In the genomic region with DNA sequence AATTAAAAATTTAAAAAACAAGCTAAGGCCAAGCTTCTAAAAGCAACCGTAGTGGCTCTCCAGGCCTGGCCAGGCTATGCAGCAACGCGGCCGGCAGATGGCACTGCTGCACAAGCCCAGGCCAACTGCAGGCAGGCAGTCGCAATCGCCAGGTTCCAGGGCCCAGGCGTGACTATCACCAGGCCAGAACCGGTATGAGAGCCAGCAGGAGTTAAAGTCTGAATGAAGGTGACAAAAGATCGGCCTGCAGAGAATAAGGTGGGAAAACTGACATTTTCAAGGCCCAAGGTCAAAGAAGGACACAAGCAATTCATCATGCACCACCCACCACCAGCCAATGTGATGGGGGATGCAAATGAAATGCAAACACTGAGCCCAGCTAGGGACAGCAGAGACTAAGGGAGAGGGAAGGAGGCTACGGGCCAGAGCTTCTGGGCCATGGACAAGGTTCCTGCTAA, we compare ENCODE assay signal across 9 cellular contexts. TPM values are rescaled to one million over a fixed set of nuclear protein-coding genes. Genes with fewer than 3 reads are reported as not detected.
DNase-seq lines count a peak whose midpoint lies in the region; ATAC-seq, FAIRE-seq and TF ChIP-seq lines count a peak whose summit lies in the region.
"Had no signal": no experiment of that assay in that cellular context is flagged by ENCODE, and none has a peak within 500 bp of the region (broad histone marks: within the 10 kb centered on the region; RNA-seq: fewer than 3 reads in every experiment).

No MANE protein-coding gene starts in this region.

- peaks cover 2% of the 10 kb centered on the region for H3K27me3 Mint-ChIP-seq in activated CD4-positive, alpha-beta T cell treated with anti-CD3 and anti-CD28 coated beads, Interleukin-2, amount 10 ng/mL, durations not matched to agents 7 days and 5 days

- TF ChIP-seq EP300 in HepG2 (IDR thresholded peaks at IDR 0.05; ENCODE audit: low read depth in 2 of 2, low read length in 2 of 2) (no peak), HepG2 (CRISPR knock-in tag; IDR thresholded peaks at IDR 0.05; ENCODE audit: borderline replicate concordance) (no peak)

- in situ Hi-C loops in HepG2 (cut with HindIII; ENCODE audit: extremely low pct_ligation_motif_present, low pct_unique_long_range_greater_than_20kb), result loop anchor here (5.0 to 10.0 kb wide), 2 partner anchors 49 to 296 kb away; no protein-coding TSS in a partner anchor

- H3K79me2 ChIP-seq in HepG2 (ENCODE audit: insufficient read depth, low read length), result no peaks in the 10 kb centered on the region

- no peak overlapping the region for H3K4me3 Mint-ChIP-seq in activated CD4-positive, alpha-beta T cell treated with anti-CD3 and anti-CD28 coated beads, Interleukin-2, amount 10 ng/mL, durations not matched to agents 7 days and 5 days

- peak; percentile 92 for TF ChIP-seq CTCF in coronary artery (IDR thresholded peaks at IDR 0.05)
- TF ChIP-seq CTCF in HepG2 (CRISPR knock-in tag; IDR thresholded peaks at IDR 0.05), result peak; percentile 94

- H3K36me3 Mint-ChIP-seq in activated CD4-positive, alpha-beta T cell treated with anti-CD3 and anti-CD28 coated beads, Interleukin-2, amount 10 ng/mL, durations not matched to agents 7 days and 5 days (ENCODE audit: low read depth), result no peaks in the 10 kb centered on the region

- CTCF ChIA-PET in HEK293T (lab: Yijun Ruan, JAX), result interaction anchor here (0.6 to 6.5 kb wide), 25 partner anchors 8 to 560 kb away, joined by 3 to 175 read pairs (median 4); no protein-coding TSS in a partner anchor
- CTCF ChIA-PET in activated CD4-positive, alpha-beta T cell treated with anti-CD3 and anti-CD28 coated beads, Interleukin-2, amount 10 ng/mL, durations not matched to agents 7 days and 5 days (lab: Charles Lee), result interaction anchor here (0.8 to 3.8 kb wide), 8 partner anchors 10 to 296 kb away, joined by 3 to 26 read pairs (median 4); no protein-coding TSS in a partner anchor
- CTCF ChIA-PET in HepG2 (lab: Yijun Ruan, JAX; ENCODE audit: low intra/inter-chr PET ratio, low total read pairs), result interaction anchor here (1.2 to 5.6 kb wide), 3 partner anchors 23 to 296 kb away, joined by 4 to 141 read pairs (median 9); no protein-coding TSS in a partner anchor

- H3K4me1 Mint-ChIP-seq in activated CD4-positive, alpha-beta T cell treated with anti-CD3 and anti-CD28 coated beads, Interleukin-2, amount 10 ng/mL, durations not matched to agents 7 days and 5 days, result no peaks in the 10 kb centered on the region

- no peak overlapping the region for H3K4me3 ChIP-seq in coronary artery
- no peak overlapping the region for H3K4me3 ChIP-seq in HepG2 (replicated peaks in 1 of 3; ENCODE audit: insufficient read depth in 1 of 3, low read depth in 2 of 3, low read length in 3 of 3)

- FAIRE-seq in HepG2 (lab: Jason Lieb, UNC), result peak; percentile 64

- no peak for TF ChIP-seq POLR2A in HepG2 (IDR thresholded peaks at IDR 0.05; ENCODE audit: insufficient read depth in 1 of 2, low read depth in 2 of 2, low read length in 2 of 2)

- intact Hi-C loops in HepG2 (cut with micrococcal nuclease; ENCODE audit: unreplicated experiment), result loop anchor here (1.0 to 10.0 kb wide), 2 partner anchors 50 to 296 kb away; no protein-coding TSS in a partner anchor

- H3K9me3 ChIP-seq in HepG2 (ENCODE audit: low read length), result no peaks in the 10 kb centered on the region

- no TSS peak for BruUV-seq in HepG2 (replicated peaks; lab: Mats Ljungman, UMichigan)

- no peaks in the 10 kb centered on the region for H3K27me3 ChIP-seq in HepG2 (ENCODE audit: control insufficient read depth in 1 of 2, insufficient read depth in 2 of 2, low read length in 2 of 2)

- peak; percentile 97 for ATAC-seq in HepG2

- H3K27ac ChIP-seq in coronary artery (no peak overlapping the region), HepG2 (ENCODE audit: extremely low read length, insufficient read depth, low read length) (no peak overlapping the region)

- H3K4me2 ChIP-seq in HepG2 (ENCODE audit: low read depth, low read length), result peak overlapping the region; percentile 41; the same call in 1 of the 2 replicates

- DNase-seq in DMS153 treated with DMSO at 0.1 percent for 48 hours (lab: John Stamatoyannopoulos, UW; ENCODE audit: unreplicated experiment) (peak; percentile 49), HEK293T (ENCODE audit: extremely low spot score) (peak; percentile 85), NCI-H345 (lab: John Stamatoyannopoulos, UW) (peak; percentile 79), coronary artery (ENCODE audit: low spot score) (no peak), HepG2 (ENCODE audit: low spot score) (peak; percentile 37), mesenteric fat pad (ENCODE audit: low spot score) (no peak)
- peak; percentile 73 for DNase-seq in activated CD4-positive, alpha-beta T cell treated with anti-CD3 and anti-CD28 coated beads, Interleukin-2, amount 10 ng/mL, durations not matched to agents 7 days and 5 days
- DNase-seq in stimulated activated CD4-positive, alpha-beta T cell treated with anti-CD3 and anti-CD28 coated beads, Interleukin-4, amount 100 ng/mL, for 1 hour, result peak; percentile 77

- POLR2A ChIA-PET in HEK293T (lab: Yijun Ruan, JAX), result interaction anchor here (1.1 kb wide), 1 partner anchor 50 kb away, joined by 6 read pairs; no protein-coding TSS in a partner anchor
- POLR2A ChIA-PET in activated CD4-positive, alpha-beta T cell treated with anti-CD3 and anti-CD28 coated beads, Interleukin-2, amount 10 ng/mL, durations not matched to agents 7 days and 5 days (lab: Charles Lee), result no interaction called here
- POLR2A ChIA-PET in HepG2 (lab: Yijun Ruan, JAX), result no interaction called here

- H3K36me3 ChIP-seq in HepG2 (replicated peaks in 1 of 2; ENCODE audit: control insufficient read depth in 1 of 2, insufficient read depth in 2 of 2, low read length in 2 of 2), result no peaks in the 10 kb centered on the region

- H3K9me3 Mint-ChIP-seq in activated CD4-positive, alpha-beta T cell treated with anti-CD3 and anti-CD28 coated beads, Interleukin-2, amount 10 ng/mL, durations not matched to agents 7 days and 5 days, result no peaks in the 10 kb centered on the region

- TF ChIP-seq RAD21 in HepG2 (CRISPR knock-in tag; IDR thresholded peaks at IDR 0.05), result peak; percentile 94

- peaks cover 13% of the 10 kb centered on the region for H3K4me1 ChIP-seq in HepG2 (ENCODE audit: insufficient read depth, low read length)

- H2AFZ ChIP-seq in HepG2 (ENCODE audit: low read length), result no peak overlapping the region

- H3K27ac Mint-ChIP-seq in activated CD4-positive, alpha-beta T cell treated with anti-CD3 and anti-CD28 coated beads, Interleukin-2, amount 10 ng/mL, durations not matched to agents 7 days and 5 days, result no peak overlapping the region

- no peaks in the 10 kb centered on the region for H4K20me1 ChIP-seq in HepG2 (ENCODE audit: insufficient read depth, low read length)

- 2% methylated on average over 10 of the region's 10 CpGs for WGBS in HepG2 (ENCODE audit: low lambda C conversion rate)

- H3K9ac ChIP-seq in HepG2 (ENCODE audit: insufficient read depth, low read depth, low read length), result no peak overlapping the region

TF ChIP-seq in HEK293T, 16 proteins besides CTCF, POLR2A, EP300 and RAD21:
- no peak for TF ChIP-seq L3MBTL2 (conservative IDR thresholded peaks at IDR 0.05)
- TF ChIP-seq ZNF384 (IDR thresholded peaks at IDR 0.05), result no peak
- no peak for TF ChIP-seq FOXA1 (IDR thresholded peaks at IDR 0.05)
TF ChIP-seq in HEK293T: peak in this region for 0.

TF ChIP-seq in HepG2, 621 proteins besides CTCF, POLR2A, EP300 and RAD21 (continues in another document):
- TF ChIP-seq ARNT (IDR thresholded peaks at IDR 0.05) (no peak), XRCC5 (optimal IDR thresholded peaks at IDR 0.05; ENCODE audit: low read length) (peak; percentile 75), ZNF501 (CRISPR knock-in tag; IDR thresholded peaks at IDR 0.05) (no peak)
- TF ChIP-seq, protein P1, sequence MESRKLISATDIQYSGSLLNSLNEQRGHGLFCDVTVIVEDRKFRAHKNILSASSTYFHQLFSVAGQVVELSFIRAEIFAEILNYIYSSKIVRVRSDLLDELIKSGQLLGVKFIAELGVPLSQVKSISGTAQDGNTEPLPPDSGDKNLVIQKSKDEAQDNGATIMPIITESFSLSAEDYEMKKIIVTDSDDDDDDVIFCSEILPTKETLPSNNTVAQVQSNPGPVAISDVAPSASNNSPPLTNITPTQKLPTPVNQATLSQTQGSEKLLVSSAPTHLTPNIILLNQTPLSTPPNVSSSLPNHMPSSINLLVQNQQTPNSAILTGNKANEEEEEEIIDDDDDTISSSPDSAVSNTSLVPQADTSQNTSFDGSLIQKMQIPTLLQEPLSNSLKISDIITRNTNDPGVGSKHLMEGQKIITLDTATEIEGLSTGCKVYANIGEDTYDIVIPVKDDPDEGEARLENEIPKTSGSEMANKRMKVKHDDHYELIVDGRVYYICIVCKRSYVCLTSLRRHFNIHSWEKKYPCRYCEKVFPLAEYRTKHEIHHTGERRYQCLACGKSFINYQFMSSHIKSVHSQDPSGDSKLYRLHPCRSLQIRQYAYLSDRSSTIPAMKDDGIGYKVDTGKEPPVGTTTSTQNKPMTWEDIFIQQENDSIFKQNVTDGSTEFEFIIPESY (CRISPR knock-in tag; IDR thresholded peaks at IDR 0.05), result no peak

RNA-seq across cellular contexts. Expression of gene ANO2, which starts 43.6 kb away (rescaled TPM):
- not detected for total RNA-seq in activated CD4-positive, alpha-beta T cell treated with anti-CD3 and anti-CD28 coated beads, Interleukin-2, amount 10 ng/mL, durations not matched to agents 7 days and 5 days
- not detected in 2 replicates for total RNA-seq in HepG2 (2016; rRNA removed; fragmentation: Illumina TruSeq; extraction: Trizol)
- total RNA-seq in HepG2 (2016; cell fraction: cytosol; rRNA removed; fragmentation: Illumina TruSeq; extraction: Trizol; ENCODE audit: low read depth), result not detected in 2 replicates
- not detected in 2 replicates for total RNA-seq in HepG2 (2016; cell fraction: insoluble cytoplasmic fraction; rRNA removed; fragmentation: Illumina TruSeq; extraction: Trizol)
- total RNA-seq in HepG2 (2016; cell fraction: membrane; rRNA removed; fragmentation: Illumina TruSeq; extraction: Trizol), result not detected in 2 replicates
- total RNA-seq in HepG2 (2016; cell fraction: nucleus; rRNA removed; fragmentation: Illumina TruSeq; extraction: Trizol), result not detected in 2 replicates
- polyA plus RNA-seq in HepG2 (2011; rRNA removed), result 0.10 and 0.18 TPM in 2 replicates
- 0.03 TPM in 1 of 2 replicates, not detected in the other for polyA plus RNA-seq in HepG2 (2011; cell fraction: cytosol; rRNA removed)
- polyA plus RNA-seq in HepG2 (2011; cell fraction: nucleus; rRNA removed), result 0.11 and 0.29 TPM in 2 replicates
- polyA plus RNA-seq in HepG2 (2012), result 0.05 and 0.12 TPM in 2 replicates
- polyA plus RNA-seq in HepG2 (2016; cell fraction: cytosol; fragmentation: Illumina TruSeq; extraction: Trizol; ENCODE audit: low read depth), result not detected in 2 replicates
- polyA plus RNA-seq in HepG2 (2016; cell fraction: insoluble cytoplasmic fraction; fragmentation: Illumina TruSeq; extraction: Trizol; ENCODE audit: low read depth), result not detected in 2 replicates
- polyA plus RNA-seq in HepG2 (2016; cell fraction: membrane; fragmentation: Illumina TruSeq; extraction: Trizol; ENCODE audit: low read depth), result not detected in 2 replicates
- not detected in 2 replicates for polyA plus RNA-seq in HepG2 (2016; cell fraction: nucleus; fragmentation: Illumina TruSeq; extraction: Trizol; ENCODE audit: insufficient read depth, low read depth)
- polyA minus RNA-seq in HepG2 (2011; rRNA and poly(A)+ RNA removed; ENCODE audit: low replicate concordance), result 0.04 and 0.94 TPM in 2 replicates
- polyA minus RNA-seq in HepG2 (2011; cell fraction: cytosol; rRNA and poly(A)+ RNA removed), result not detected in 2 replicates
- polyA minus RNA-seq in HepG2 (2011; cell fraction: nucleus; rRNA and poly(A)+ RNA removed), result 0.13 and 1.1 TPM in 2 replicates
- 34.6 TPM for total RNA-seq in mesenteric fat pad
- total RNA-seq: activated CD8-positive, alpha-beta memory T cell treated with anti-CD3 and anti-CD28 coated beads for 36 hours had no signal

Comparison
In these comparisons a context has a peak if more than half of its experiments do, and no peak if none do; other contexts are left out.
1. DNase-seq: peak in DMS153 treated with DMSO at 0.1 percent for 48 hours (single experiment), HEK293T (single experiment), NCI-H345 (single experiment), activated CD4-positive, alpha-beta T cell treated with anti-CD3 and anti-CD28 coated beads, Interleukin-2, amount 10 ng/mL, durations not matched to agents 7 days and 5 days (single experiment), HepG2 (single experiment) and stimulated activated CD4-positive, alpha-beta T cell treated with anti-CD3 and anti-CD28 coated beads, Interleukin-4, amount 100 ng/mL, for 1 hour (single experiment); none in coronary artery (single experiment) and mesenteric fat pad (single experiment).
2. RNA of gene ANO2, which starts 43.6 kb away (total RNA-seq): 34.6 TPM in mesenteric fat pad (single experiment); not detected in HepG2 and not detected in activated CD4-positive, alpha-beta T cell treated with anti-CD3 and anti-CD28 coated beads, Interleukin-2, amount 10 ng/mL, durations not matched to agents 7 days and 5 days; every median in the first group is over 10 times any median in the second.